ENCODE assay signal across 10 cellular contexts in genomic region chrX:115582871-115583729, GRCh38. TPM values are rescaled to one million over a fixed set of nuclear protein-coding genes. Genes with fewer than 3 reads are reported as not detected.
DNase-seq lines count a peak whose midpoint lies in the region; ATAC-seq and TF ChIP-seq lines count a peak whose summit lies in the region.
"Had no signal": no experiment of that assay in that cellular context is flagged by ENCODE, and none has a peak within 500 bp of the region (broad histone marks: within the 10 kb centered on the region; RNA-seq: fewer than 3 reads in every experiment).

No MANE protein-coding gene starts in this region.

- H3K27me3 ChIP-seq in HUES48 (ENCODE audit: control insufficient read depth, insufficient read depth, low read length), result no peaks in the 10 kb centered on the region
- no peaks in the 10 kb centered on the region for H3K27me3 ChIP-seq in ovary

- intact Hi-C loops in ovary (cut with DNase I), result no loop called here

- peak; percentile 29 to 63 for DNase-seq in cardiac fibroblast (ENCODE audit: low read depth in 2 of 2)
- peak; percentile 92 for DNase-seq in islet precursor cell
- peak; percentile 22 for DNase-seq in superior temporal gyrus (ENCODE audit: extremely low spot score)
- DNase-seq in stimulated activated naive CD8-positive, alpha-beta T cell treated with anti-CD3 and anti-CD28 coated beads, Interleukin-15, Interleukin-2, amounts not matched to agents 100 U/mL and 50 U/mL, for 24 hours, result no peak
- no peak for DNase-seq in NOMO-1 treated with DMSO at 0.1 percent for 48 hours (lab: John Stamatoyannopoulos, UW; ENCODE audit: unreplicated experiment)
- no peak for DNase-seq in NK-92 treated with Interleukin-12 subunit alpha and Interleukin-12 subunit beta, amount 100 ng/mL, for 24 hours (lab: John Stamatoyannopoulos, UW)
- DNase-seq in ovary, result no peak
- DNase-seq: activated CD4-positive, alpha-beta T cell treated with anti-CD3 and anti-CD28 coated beads, Interleukin-2, amount 50 U/mL, for 1 hour; central memory CD4-positive, alpha-beta T cell had no signal

- H3K36me3 ChIP-seq in HUES48 (ENCODE audit: control insufficient read depth, insufficient read depth, low read length) (peaks cover 8% of the 10 kb centered on the region; the same call in 1 of the 2 replicates), ovary (no peaks in the 10 kb centered on the region)

- H3K4me1 ChIP-seq in HUES48 (ENCODE audit: control insufficient read depth, insufficient read depth, low read length) (peaks cover 45% of the 10 kb centered on the region), ovary (ENCODE audit: insufficient read depth) (peaks cover 1% of the 10 kb centered on the region)

- WGBS in ovary, 3 donors, result 7 to 18% (median 11%) methylated on average over 8 of the region's 8 CpGs

- TF ChIP-seq POLR2A in ovary (IDR thresholded peaks at IDR 0.05), result no peak

- TF ChIP-seq CTCF in cardiac fibroblast (IDR thresholded peaks at IDR 0.05; ENCODE audit: low read depth, low read length) (no peak), ovary (IDR thresholded peaks at IDR 0.05) (no peak)

- H3K4me3 ChIP-seq in HUES48 (ENCODE audit: low read depth, low read length) (peak overlapping the region; percentile 1; the same call in 1 of the 2 replicates), cardiac fibroblast (replicated peaks in 1 of 2; ENCODE audit: low read depth in 2 of 2, low read length in 2 of 2) (no peak overlapping the region), ovary (no peak overlapping the region)

- H3K9me3 ChIP-seq in HUES48 (ENCODE audit: control insufficient read depth, insufficient read depth, low read length) (no peaks in the 10 kb centered on the region), ovary (no peaks in the 10 kb centered on the region)

- H3K27ac ChIP-seq in HUES48 (ENCODE audit: low read depth, low read length) (peak overlapping the region; percentile 78), ovary (peak overlapping the region in 1 of 2 donors; percentile 52)

- no peak for ATAC-seq in stimulated activated naive CD8-positive, alpha-beta T cell treated with anti-CD3 and anti-CD28 coated beads, Interleukin-15, Interleukin-2, amounts not matched to agents 100 U/mL and 50 U/mL, for 24 hours

- peak overlapping the region; percentile 37; the same call in 1 of the 2 replicates for H3K9ac ChIP-seq in HUES48 (ENCODE audit: low read depth, low read length)

- TF ChIP-seq EP300 in ovary (IDR thresholded peaks at IDR 0.05), result no peak

RNA-seq across cellular contexts. Expression of gene PLS3, which starts 22.1 kb away (rescaled TPM):
- 100 to 1,000 TPM in 4 of 7 donors, 10 to 100 TPM in 3; 60.9 to 152 (median 111) TPM for total RNA-seq in ovary
- polyA plus RNA-seq in ovary, result 100 to 1,000 TPM; 111 to 171 TPM

Comparison
In these comparisons a context has a peak if more than half of its experiments do, and no peak if none do; other contexts are left out.
1. DNase-seq: peak in cardiac fibroblast (2 of 2), islet precursor cell (single experiment) and superior temporal gyrus (single experiment); none in stimulated activated naive CD8-positive, alpha-beta T cell treated with anti-CD3 and anti-CD28 coated beads, Interleukin-15, Interleukin-2, amounts not matched to agents 100 U/mL and 50 U/mL, for 24 hours (single experiment), NOMO-1 treated with DMSO at 0.1 percent for 48 hours (single experiment), NK-92 treated with Interleukin-12 subunit alpha and Interleukin-12 subunit beta, amount 100 ng/mL, for 24 hours (single experiment) and ovary (0 of 5).